In the genomic region with DNA sequence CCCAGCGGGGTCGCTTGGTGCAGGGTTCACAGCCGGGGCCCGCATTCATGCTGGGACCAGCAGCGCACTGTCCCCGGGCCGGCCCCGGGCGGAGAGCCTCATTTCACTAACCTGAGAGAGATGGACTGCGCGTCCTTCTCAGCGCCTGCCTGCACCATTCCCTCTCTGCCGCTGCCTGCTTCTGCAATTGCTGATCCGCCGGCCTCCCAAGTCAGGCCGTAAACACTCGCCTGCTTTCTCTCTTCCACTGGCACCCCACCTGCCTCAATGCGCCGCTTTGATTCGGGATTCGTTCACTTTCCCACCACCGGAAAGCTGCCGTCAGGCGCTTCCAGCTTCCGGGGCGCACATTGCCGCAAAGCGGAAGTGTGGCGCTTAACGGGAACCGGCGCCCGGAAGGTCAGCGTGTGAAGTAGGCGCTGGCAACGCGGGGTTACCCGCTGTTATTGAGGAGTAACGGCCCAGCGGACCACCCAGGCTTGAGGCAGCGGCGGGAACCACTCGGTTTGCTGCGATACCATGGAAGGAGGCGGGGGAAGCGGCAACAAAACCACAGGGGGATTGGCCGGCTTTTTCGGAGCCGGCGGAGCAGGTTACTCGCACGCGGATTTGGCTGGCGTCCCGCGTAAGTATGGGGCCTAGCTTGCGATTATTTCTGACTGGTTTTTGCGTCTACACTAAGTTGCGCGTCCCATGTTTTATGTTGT, we compare ENCODE assay signal across 1 cellular context.
TF ChIP-seq lines count a peak whose summit lies in the region.
"Not testable (repeated sequence)": the region's sequence is repeated elsewhere in the genome, so short reads cannot be mapped to it uniquely, and the experiment has no call there.

A gene with protein sequence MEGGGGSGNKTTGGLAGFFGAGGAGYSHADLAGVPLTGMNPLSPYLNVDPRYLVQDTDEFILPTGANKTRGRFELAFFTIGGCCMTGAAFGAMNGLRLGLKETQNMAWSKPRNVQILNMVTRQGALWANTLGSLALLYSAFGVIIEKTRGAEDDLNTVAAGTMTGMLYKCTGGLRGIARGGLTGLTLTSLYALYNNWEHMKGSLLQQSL (plus strand): TSS at position 384 of the 707 bp plus-strand sequence. CDS start 136 bp downstream, at position 520.

TF ChIP-seq in HepG2, 621 proteins besides CTCF, POLR2A, EP300 and RAD21 (continued from another document and continues in another):
- TF ChIP-seq, protein P1, sequence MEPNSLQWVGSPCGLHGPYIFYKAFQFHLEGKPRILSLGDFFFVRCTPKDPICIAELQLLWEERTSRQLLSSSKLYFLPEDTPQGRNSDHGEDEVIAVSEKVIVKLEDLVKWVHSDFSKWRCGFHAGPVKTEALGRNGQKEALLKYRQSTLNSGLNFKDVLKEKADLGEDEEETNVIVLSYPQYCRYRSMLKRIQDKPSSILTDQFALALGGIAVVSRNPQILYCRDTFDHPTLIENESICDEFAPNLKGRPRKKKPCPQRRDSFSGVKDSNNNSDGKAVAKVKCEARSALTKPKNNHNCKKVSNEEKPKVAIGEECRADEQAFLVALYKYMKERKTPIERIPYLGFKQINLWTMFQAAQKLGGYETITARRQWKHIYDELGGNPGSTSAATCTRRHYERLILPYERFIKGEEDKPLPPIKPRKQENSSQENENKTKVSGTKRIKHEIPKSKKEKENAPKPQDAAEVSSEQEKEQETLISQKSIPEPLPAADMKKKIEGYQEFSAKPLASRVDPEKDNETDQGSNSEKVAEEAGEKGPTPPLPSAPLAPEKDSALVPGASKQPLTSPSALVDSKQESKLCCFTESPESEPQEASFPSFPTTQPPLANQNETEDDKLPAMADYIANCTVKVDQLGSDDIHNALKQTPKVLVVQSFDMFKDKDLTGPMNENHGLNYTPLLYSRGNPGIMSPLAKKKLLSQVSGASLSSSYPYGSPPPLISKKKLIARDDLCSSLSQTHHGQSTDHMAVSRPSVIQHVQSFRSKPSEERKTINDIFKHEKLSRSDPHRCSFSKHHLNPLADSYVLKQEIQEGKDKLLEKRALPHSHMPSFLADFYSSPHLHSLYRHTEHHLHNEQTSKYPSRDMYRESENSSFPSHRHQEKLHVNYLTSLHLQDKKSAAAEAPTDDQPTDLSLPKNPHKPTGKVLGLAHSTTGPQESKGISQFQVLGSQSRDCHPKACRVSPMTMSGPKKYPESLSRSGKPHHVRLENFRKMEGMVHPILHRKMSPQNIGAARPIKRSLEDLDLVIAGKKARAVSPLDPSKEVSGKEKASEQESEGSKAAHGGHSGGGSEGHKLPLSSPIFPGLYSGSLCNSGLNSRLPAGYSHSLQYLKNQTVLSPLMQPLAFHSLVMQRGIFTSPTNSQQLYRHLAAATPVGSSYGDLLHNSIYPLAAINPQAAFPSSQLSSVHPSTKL (CRISPR knock-in tag; IDR thresholded peaks at IDR 0.05): peak; percentile 62; the same call in 1 of the 2 replicates
- TF ChIP-seq, protein P2, sequence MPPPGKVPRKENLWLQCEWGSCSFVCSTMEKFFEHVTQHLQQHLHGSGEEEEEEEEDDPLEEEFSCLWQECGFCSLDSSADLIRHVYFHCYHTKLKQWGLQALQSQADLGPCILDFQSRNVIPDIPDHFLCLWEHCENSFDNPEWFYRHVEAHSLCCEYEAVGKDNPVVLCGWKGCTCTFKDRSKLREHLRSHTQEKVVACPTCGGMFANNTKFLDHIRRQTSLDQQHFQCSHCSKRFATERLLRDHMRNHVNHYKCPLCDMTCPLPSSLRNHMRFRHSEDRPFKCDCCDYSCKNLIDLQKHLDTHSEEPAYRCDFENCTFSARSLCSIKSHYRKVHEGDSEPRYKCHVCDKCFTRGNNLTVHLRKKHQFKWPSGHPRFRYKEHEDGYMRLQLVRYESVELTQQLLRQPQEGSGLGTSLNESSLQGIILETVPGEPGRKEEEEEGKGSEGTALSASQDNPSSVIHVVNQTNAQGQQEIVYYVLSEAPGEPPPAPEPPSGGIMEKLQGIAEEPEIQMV (CRISPR knock-in tag; IDR thresholded peaks at IDR 0.05; ENCODE audit: low read depth): peak; percentile 41; the same call in 1 of the 2 replicates
- TF ChIP-seq SALL1 (CRISPR knock-in tag; IDR thresholded peaks at IDR 0.05) (peak; percentile 77; the same call in 1 of the 2 replicates), RBFOX2 (IDR thresholded peaks at IDR 0.05; ENCODE audit: low read depth, low read length) (peak; percentile 74), GATAD1 (CRISPR knock-in tag; IDR thresholded peaks at IDR 0.05) (peak; percentile 98), FOXK1 (CRISPR knock-in tag; IDR thresholded peaks at IDR 0.05; ENCODE audit: borderline replicate concordance, low read depth) (peak; percentile 87; the same call in 1 of the 2 replicates), ZSCAN31 (CRISPR knock-in tag; IDR thresholded peaks at IDR 0.05; ENCODE audit: low read depth) (peak; percentile 43; the same call in 1 of the 2 replicates), ZNF776 (CRISPR knock-in tag; IDR thresholded peaks at IDR 0.05) (0 out of 2 replicates have a peak, but pooled peaks have one; percentile 32), HOXA3 (CRISPR knock-in tag; IDR thresholded peaks at IDR 0.05) (peak; percentile 73), MIER3 (CRISPR knock-in tag; IDR thresholded peaks at IDR 0.05; ENCODE audit: borderline replicate concordance) (peak; percentile 62; the same call in 1 of the 2 replicates), MED8 (CRISPR knock-in tag; IDR thresholded peaks at IDR 0.05; ENCODE audit: insufficient replicate concordance) (peak; percentile 43), DMAP1 (CRISPR knock-in tag; IDR thresholded peaks at IDR 0.05) (peak; percentile 71; the same call in 1 of the 2 replicates), ZNF772 (CRISPR knock-in tag; IDR thresholded peaks at IDR 0.05) (0 out of 2 replicates have a peak, but pooled peaks have one; percentile 39), GABPA (IDR thresholded peaks at IDR 0.05; ENCODE audit: low read depth, low read length) (peak; percentile 75), GABPA (CRISPR knock-in tag; IDR thresholded peaks at IDR 0.05; ENCODE audit: low read depth) (peak; percentile 95), KAT8 (CRISPR knock-in tag; IDR thresholded peaks at IDR 0.05) (peak; percentile 97), ZFX (CRISPR knock-in tag; IDR thresholded peaks at IDR 0.05; ENCODE audit: low read depth) (peak; percentile 88), ZNF446 (CRISPR knock-in tag; IDR thresholded peaks at IDR 0.05) (peak; percentile 43; the same call in 1 of the 2 replicates), RBM39 (IDR thresholded peaks at IDR 0.05; ENCODE audit: low read depth, low read length, poor library complexity, severe bottlenecking) (peak; percentile 9), CREB1 (CRISPR knock-in tag; IDR thresholded peaks at IDR 0.05) (peak; percentile 36; the same call in 1 of the 2 replicates), ZBTB38 (CRISPR knock-in tag; IDR thresholded peaks at IDR 0.05) (peak; percentile 63; the same call in 1 of the 2 replicates)
- TF ChIP-seq, protein P3, sequence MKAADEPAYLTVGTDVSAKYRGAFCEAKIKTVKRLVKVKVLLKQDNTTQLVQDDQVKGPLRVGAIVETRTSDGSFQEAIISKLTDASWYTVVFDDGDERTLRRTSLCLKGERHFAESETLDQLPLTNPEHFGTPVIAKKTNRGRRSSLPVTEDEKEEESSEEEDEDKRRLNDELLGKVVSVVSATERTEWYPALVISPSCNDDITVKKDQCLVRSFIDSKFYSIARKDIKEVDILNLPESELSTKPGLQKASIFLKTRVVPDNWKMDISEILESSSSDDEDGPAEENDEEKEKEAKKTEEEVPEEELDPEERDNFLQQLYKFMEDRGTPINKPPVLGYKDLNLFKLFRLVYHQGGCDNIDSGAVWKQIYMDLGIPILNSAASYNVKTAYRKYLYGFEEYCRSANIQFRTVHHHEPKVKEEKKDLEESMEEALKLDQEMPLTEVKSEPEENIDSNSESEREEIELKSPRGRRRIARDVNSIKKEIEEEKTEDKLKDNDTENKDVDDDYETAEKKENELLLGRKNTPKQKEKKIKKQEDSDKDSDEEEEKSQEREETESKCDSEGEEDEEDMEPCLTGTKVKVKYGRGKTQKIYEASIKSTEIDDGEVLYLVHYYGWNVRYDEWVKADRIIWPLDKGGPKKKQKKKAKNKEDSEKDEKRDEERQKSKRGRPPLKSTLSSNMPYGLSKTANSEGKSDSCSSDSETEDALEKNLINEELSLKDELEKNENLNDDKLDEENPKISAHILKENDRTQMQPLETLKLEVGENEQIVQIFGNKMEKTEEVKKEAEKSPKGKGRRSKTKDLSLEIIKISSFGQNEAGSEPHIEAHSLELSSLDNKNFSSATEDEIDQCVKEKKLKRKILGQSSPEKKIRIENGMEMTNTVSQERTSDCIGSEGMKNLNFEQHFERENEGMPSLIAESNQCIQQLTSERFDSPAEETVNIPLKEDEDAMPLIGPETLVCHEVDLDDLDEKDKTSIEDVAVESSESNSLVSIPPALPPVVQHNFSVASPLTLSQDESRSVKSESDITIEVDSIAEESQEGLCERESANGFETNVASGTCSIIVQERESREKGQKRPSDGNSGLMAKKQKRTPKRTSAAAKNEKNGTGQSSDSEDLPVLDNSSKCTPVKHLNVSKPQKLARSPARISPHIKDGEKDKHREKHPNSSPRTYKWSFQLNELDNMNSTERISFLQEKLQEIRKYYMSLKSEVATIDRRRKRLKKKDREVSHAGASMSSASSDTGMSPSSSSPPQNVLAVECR (CRISPR knock-in tag; IDR thresholded peaks at IDR 0.05; ENCODE audit: borderline replicate concordance): peak; percentile 92
- TF ChIP-seq, protein P4, sequence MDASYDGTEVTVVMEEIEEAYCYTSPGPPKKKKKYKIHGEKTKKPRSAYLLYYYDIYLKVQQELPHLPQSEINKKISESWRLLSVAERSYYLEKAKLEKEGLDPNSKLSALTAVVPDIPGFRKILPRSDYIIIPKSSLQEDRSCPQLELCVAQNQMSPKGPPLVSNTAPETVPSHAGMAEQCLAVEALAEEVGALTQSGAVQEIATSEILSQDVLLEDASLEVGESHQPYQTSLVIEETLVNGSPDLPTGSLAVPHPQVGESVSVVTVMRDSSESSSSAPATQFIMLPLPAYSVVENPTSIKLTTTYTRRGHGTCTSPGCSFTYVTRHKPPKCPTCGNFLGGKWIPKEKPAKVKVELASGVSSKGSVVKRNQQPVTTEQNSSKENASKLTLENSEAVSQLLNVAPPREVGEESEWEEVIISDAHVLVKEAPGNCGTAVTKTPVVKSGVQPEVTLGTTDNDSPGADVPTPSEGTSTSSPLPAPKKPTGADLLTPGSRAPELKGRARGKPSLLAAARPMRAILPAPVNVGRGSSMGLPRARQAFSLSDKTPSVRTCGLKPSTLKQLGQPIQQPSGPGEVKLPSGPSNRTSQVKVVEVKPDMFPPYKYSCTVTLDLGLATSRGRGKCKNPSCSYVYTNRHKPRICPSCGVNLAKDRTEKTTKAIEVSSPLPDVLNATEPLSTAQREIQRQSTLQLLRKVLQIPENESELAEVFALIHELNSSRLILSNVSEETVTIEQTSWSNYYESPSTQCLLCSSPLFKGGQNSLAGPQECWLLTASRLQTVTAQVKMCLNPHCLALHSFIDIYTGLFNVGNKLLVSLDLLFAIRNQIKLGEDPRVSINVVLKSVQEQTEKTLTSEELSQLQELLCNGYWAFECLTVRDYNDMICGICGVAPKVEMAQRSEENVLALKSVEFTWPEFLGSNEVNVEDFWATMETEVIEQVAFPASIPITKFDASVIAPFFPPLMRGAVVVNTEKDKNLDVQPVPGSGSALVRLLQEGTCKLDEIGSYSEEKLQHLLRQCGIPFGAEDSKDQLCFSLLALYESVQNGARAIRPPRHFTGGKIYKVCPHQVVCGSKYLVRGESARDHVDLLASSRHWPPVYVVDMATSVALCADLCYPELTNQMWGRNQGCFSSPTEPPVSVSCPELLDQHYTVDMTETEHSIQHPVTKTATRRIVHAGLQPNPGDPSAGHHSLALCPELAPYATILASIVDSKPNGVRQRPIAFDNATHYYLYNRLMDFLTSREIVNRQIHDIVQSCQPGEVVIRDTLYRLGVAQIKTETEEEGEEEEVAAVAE (CRISPR knock-in tag; IDR thresholded peaks at IDR 0.05; ENCODE audit: borderline replicate concordance): peak; percentile 85
- TF ChIP-seq, protein P5, sequence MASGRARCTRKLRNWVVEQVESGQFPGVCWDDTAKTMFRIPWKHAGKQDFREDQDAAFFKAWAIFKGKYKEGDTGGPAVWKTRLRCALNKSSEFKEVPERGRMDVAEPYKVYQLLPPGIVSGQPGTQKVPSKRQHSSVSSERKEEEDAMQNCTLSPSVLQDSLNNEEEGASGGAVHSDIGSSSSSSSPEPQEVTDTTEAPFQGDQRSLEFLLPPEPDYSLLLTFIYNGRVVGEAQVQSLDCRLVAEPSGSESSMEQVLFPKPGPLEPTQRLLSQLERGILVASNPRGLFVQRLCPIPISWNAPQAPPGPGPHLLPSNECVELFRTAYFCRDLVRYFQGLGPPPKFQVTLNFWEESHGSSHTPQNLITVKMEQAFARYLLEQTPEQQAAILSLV (CRISPR knock-in tag; IDR thresholded peaks at IDR 0.05; ENCODE audit: borderline replicate concordance): peak; percentile 63; the same call in 1 of the 2 replicates
- TF ChIP-seq, protein P6, sequence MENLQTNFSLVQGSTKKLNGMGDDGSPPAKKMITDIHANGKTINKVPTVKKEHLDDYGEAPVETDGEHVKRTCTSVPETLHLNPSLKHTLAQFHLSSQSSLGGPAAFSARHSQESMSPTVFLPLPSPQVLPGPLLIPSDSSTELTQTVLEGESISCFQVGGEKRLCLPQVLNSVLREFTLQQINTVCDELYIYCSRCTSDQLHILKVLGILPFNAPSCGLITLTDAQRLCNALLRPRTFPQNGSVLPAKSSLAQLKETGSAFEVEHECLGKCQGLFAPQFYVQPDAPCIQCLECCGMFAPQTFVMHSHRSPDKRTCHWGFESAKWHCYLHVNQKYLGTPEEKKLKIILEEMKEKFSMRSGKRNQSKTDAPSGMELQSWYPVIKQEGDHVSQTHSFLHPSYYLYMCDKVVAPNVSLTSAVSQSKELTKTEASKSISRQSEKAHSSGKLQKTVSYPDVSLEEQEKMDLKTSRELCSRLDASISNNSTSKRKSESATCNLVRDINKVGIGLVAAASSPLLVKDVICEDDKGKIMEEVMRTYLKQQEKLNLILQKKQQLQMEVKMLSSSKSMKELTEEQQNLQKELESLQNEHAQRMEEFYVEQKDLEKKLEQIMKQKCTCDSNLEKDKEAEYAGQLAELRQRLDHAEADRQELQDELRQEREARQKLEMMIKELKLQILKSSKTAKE (CRISPR knock-in tag; IDR thresholded peaks at IDR 0.05; ENCODE audit: borderline replicate concordance): peak; percentile 21; the same call in 1 of the 2 replicates
- TF ChIP-seq, protein P7, sequence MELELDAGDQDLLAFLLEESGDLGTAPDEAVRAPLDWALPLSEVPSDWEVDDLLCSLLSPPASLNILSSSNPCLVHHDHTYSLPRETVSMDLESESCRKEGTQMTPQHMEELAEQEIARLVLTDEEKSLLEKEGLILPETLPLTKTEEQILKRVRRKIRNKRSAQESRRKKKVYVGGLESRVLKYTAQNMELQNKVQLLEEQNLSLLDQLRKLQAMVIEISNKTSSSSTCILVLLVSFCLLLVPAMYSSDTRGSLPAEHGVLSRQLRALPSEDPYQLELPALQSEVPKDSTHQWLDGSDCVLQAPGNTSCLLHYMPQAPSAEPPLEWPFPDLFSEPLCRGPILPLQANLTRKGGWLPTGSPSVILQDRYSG (CRISPR knock-in tag; IDR thresholded peaks at IDR 0.05): peak; percentile 30; the same call in 1 of the 2 replicates
- TF ChIP-seq, protein P8, sequence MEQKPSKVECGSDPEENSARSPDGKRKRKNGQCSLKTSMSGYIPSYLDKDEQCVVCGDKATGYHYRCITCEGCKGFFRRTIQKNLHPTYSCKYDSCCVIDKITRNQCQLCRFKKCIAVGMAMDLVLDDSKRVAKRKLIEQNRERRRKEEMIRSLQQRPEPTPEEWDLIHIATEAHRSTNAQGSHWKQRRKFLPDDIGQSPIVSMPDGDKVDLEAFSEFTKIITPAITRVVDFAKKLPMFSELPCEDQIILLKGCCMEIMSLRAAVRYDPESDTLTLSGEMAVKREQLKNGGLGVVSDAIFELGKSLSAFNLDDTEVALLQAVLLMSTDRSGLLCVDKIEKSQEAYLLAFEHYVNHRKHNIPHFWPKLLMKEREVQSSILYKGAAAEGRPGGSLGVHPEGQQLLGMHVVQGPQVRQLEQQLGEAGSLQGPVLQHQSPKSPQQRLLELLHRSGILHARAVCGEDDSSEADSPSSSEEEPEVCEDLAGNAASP (CRISPR knock-in tag; IDR thresholded peaks at IDR 0.05; ENCODE audit: borderline replicate concordance): peak; percentile 62
- TF ChIP-seq CREB1 (IDR thresholded peaks at IDR 0.05): not testable (repeated sequence)
